ENCODE assay signal across 1 cellular context in the genomic region with DNA sequence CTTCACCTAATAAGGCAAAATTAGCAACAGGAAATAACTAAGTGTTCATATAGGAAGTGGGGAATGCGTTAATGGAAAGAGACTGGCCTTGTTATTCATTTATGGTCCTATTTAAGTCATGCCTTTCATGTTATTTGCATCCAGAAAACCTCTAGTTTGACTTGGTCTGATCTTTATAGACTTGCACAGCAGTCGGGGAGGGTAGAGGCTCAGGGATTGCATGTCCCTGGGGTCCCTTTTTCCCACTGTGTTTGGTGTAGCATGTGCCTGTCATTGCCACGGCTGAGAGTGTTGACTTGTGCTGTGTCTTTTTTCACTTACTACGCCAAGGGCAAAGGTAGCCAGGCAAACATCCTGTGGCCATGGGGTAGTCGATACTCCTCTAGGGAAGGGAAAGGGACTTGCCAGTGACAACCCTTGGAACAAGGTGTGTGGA.
TF ChIP-seq lines count a peak whose summit lies in the region.

No MANE protein-coding gene starts in this region.

TF ChIP-seq in HepG2, 621 proteins besides CTCF, POLR2A, EP300 and RAD21 (continued from another document and continues in another):
- TF ChIP-seq, protein P1, sequence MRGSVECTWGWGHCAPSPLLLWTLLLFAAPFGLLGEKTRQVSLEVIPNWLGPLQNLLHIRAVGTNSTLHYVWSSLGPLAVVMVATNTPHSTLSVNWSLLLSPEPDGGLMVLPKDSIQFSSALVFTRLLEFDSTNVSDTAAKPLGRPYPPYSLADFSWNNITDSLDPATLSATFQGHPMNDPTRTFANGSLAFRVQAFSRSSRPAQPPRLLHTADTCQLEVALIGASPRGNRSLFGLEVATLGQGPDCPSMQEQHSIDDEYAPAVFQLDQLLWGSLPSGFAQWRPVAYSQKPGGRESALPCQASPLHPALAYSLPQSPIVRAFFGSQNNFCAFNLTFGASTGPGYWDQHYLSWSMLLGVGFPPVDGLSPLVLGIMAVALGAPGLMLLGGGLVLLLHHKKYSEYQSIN (CRISPR knock-in tag; IDR thresholded peaks at IDR 0.05; ENCODE audit: borderline replicate concordance): no peak
- TF ChIP-seq RARA (CRISPR knock-in tag; IDR thresholded peaks at IDR 0.05) (no peak), MYNN (CRISPR knock-in tag; IDR thresholded peaks at IDR 0.05; ENCODE audit: low read depth) (no peak), SCMH1 (CRISPR knock-in tag; IDR thresholded peaks at IDR 0.05; ENCODE audit: borderline replicate concordance) (no peak), ZNF253 (CRISPR knock-in tag; IDR thresholded peaks at IDR 0.05; ENCODE audit: borderline replicate concordance) (no peak), ZMYM3 (CRISPR knock-in tag; IDR thresholded peaks at IDR 0.05) (peak; percentile 76), PAXIP1 (CRISPR knock-in tag; conservative IDR thresholded peaks at IDR 0.05) (peak; percentile 61), MED1 (CRISPR knock-in tag; IDR thresholded peaks at IDR 0.05) (0 out of 2 replicates have a peak, but pooled peaks have one; percentile 25), ZBTB40 (IDR thresholded peaks at IDR 0.05) (no peak), ZBTB40 (CRISPR knock-in tag; IDR thresholded peaks at IDR 0.05) (no peak), JUND (CRISPR knock-in tag; IDR thresholded peaks at IDR 0.05) (0 out of 2 replicates have a peak, but pooled peaks have one; percentile 40), ZMYM4 (CRISPR knock-in tag; IDR thresholded peaks at IDR 0.05) (no peak), ZNF567 (CRISPR knock-in tag; IDR thresholded peaks at IDR 0.05; ENCODE audit: borderline replicate concordance) (no peak), NFKBIZ (CRISPR knock-in tag; IDR thresholded peaks at IDR 0.05) (no peak), NCOA5 (CRISPR knock-in tag; IDR thresholded peaks at IDR 0.05) (no peak), KLF15 (CRISPR knock-in tag; IDR thresholded peaks at IDR 0.05; ENCODE audit: borderline replicate concordance) (no peak), ARID5B (CRISPR knock-in tag; IDR thresholded peaks at IDR 0.05) (peak; percentile 18; the same call in 1 of the 2 replicates), ZNF597 (CRISPR knock-in tag; IDR thresholded peaks at IDR 0.05) (no peak), MAX (IDR thresholded peaks at IDR 0.05) (peak; percentile 53)
- TF ChIP-seq, protein P2, sequence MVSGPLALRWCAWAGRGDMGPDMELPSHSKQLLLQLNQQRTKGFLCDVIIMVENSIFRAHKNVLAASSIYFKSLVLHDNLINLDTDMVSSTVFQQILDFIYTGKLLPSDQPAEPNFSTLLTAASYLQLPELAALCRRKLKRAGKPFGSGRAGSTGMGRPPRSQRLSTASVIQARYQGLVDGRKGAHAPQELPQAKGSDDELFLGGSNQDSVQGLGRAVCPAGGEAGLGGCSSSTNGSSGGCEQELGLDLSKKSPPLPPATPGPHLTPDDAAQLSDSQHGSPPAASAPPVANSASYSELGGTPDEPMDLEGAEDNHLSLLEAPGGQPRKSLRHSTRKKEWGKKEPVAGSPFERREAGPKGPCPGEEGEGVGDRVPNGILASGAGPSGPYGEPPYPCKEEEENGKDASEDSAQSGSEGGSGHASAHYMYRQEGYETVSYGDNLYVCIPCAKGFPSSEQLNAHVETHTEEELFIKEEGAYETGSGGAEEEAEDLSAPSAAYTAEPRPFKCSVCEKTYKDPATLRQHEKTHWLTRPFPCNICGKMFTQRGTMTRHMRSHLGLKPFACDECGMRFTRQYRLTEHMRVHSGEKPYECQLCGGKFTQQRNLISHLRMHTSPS (CRISPR knock-in tag; IDR thresholded peaks at IDR 0.05; ENCODE audit: low read depth): no peak
- TF ChIP-seq, protein P3, sequence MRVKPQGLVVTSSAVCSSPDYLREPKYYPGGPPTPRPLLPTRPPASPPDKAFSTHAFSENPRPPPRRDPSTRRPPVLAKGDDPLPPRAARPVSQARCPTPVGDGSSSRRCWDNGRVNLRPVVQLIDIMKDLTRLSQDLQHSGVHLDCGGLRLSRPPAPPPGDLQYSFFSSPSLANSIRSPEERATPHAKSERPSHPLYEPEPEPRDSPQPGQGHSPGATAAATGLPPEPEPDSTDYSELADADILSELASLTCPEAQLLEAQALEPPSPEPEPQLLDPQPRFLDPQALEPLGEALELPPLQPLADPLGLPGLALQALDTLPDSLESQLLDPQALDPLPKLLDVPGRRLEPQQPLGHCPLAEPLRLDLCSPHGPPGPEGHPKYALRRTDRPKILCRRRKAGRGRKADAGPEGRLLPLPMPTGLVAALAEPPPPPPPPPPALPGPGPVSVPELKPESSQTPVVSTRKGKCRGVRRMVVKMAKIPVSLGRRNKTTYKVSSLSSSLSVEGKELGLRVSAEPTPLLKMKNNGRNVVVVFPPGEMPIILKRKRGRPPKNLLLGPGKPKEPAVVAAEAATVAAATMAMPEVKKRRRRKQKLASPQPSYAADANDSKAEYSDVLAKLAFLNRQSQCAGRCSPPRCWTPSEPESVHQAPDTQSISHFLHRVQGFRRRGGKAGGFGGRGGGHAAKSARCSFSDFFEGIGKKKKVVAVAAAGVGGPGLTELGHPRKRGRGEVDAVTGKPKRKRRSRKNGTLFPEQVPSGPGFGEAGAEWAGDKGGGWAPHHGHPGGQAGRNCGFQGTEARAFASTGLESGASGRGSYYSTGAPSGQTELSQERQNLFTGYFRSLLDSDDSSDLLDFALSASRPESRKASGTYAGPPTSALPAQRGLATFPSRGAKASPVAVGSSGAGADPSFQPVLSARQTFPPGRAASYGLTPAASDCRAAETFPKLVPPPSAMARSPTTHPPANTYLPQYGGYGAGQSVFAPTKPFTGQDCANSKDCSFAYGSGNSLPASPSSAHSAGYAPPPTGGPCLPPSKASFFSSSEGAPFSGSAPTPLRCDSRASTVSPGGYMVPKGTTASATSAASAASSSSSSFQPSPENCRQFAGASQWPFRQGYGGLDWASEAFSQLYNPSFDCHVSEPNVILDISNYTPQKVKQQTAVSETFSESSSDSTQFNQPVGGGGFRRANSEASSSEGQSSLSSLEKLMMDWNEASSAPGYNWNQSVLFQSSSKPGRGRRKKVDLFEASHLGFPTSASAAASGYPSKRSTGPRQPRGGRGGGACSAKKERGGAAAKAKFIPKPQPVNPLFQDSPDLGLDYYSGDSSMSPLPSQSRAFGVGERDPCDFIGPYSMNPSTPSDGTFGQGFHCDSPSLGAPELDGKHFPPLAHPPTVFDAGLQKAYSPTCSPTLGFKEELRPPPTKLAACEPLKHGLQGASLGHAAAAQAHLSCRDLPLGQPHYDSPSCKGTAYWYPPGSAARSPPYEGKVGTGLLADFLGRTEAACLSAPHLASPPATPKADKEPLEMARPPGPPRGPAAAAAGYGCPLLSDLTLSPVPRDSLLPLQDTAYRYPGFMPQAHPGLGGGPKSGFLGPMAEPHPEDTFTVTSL (CRISPR knock-in tag; IDR thresholded peaks at IDR 0.05; ENCODE audit: borderline replicate concordance): peak; percentile 79; the same call in 1 of the 2 replicates
